In genomic region chr6:13419422-13419821, GRCh38 we compare ENCODE assay signal across 19 cellular contexts.
DNase-seq lines count a peak whose midpoint lies in the region; ATAC-seq and TF ChIP-seq lines count a peak whose summit lies in the region.
"Had no signal": no experiment of that assay in that cellular context is flagged by ENCODE, and none has a peak within 500 bp of the region (broad histone marks: within the 10 kb centered on the region; RNA-seq: fewer than 3 reads in every experiment).

No MANE protein-coding gene starts in this region.

- no peak overlapping the region; the same call in 2 of the 3 replicates for H3K4me3 Mint-ChIP-seq in GM23338
- peak overlapping the region; percentile 18 for H3K4me3 Mint-ChIP-seq in activated naive CD8-positive, alpha-beta T cell treated with anti-CD3 and anti-CD28 coated beads, Interleukin-2, amount 10 ng/mL, durations not matched to agents 7 days and 5 days
- peak overlapping the region; percentile 57 for H3K4me3 Mint-ChIP-seq in memory B cell
- H3K4me3 Mint-ChIP-seq: activated CD4-positive, alpha-beta memory T cell treated with anti-CD3 and anti-CD28 coated beads for 36 hours; activated naive CD4-positive, alpha-beta T cell treated with anti-CD3 and anti-CD28 coated beads for 36 hours had no signal

- H3K27me3 ChIP-seq in GM23338 (ENCODE audit: insufficient read depth) = no peaks in the 10 kb centered on the region
- no peaks in the 10 kb centered on the region for H3K27me3 ChIP-seq in stomach smooth muscle (ENCODE audit: control insufficient read depth in 1 of 2, insufficient read depth in 2 of 2, low read length in 2 of 2)
- H3K27me3 ChIP-seq: pancreas, sigmoid colon, transverse colon had no signal

- no peaks in the 10 kb centered on the region for H3K79me2 ChIP-seq in GM23338 (replicated peaks; ENCODE audit: insufficient read depth)

- H4K20me1 ChIP-seq in GM23338 (replicated peaks; ENCODE audit: insufficient read depth) = no peaks in the 10 kb centered on the region

- no peak for ATAC-seq in GM23338
- ATAC-seq in activated naive CD8-positive, alpha-beta T cell treated with anti-CD3 and anti-CD28 coated beads, Interleukin-2, amount 10 ng/mL, durations not matched to agents 7 days and 5 days (ENCODE audit: low read depth) = no peak
- ATAC-seq in memory B cell (ENCODE audit: low read depth) = no peak
- no peak for ATAC-seq in esophagus mucosa
- ATAC-seq: lower lobe of right lung, SK-N-SH treated with all-trans-retinoic acid at 6 μM for 48 hours had no signal

- H3K36me3 Mint-ChIP-seq in GM23338 (ENCODE audit: low read depth) (peaks cover 15% of the 10 kb centered on the region), memory B cell (peaks cover 10% of the 10 kb centered on the region)
- peaks cover 8% of the 10 kb centered on the region for H3K36me3 Mint-ChIP-seq in activated naive CD8-positive, alpha-beta T cell treated with anti-CD3 and anti-CD28 coated beads, Interleukin-2, amount 10 ng/mL, durations not matched to agents 7 days and 5 days
- H3K36me3 Mint-ChIP-seq: activated CD4-positive, alpha-beta memory T cell treated with anti-CD3 and anti-CD28 coated beads for 36 hours had no signal

- peaks cover 11% of the 10 kb centered on the region for H3K27me3 Mint-ChIP-seq in GM23338 (ENCODE audit: insufficient read depth, low read depth, poor library complexity)
- H3K27me3 Mint-ChIP-seq in activated naive CD8-positive, alpha-beta T cell treated with anti-CD3 and anti-CD28 coated beads, Interleukin-2, amount 10 ng/mL, durations not matched to agents 7 days and 5 days = peaks cover 2% of the 10 kb centered on the region
- no peaks in the 10 kb centered on the region for H3K27me3 Mint-ChIP-seq in memory B cell
- H3K27me3 Mint-ChIP-seq: activated CD4-positive, alpha-beta memory T cell treated with anti-CD3 and anti-CD28 coated beads for 36 hours had no signal

- peaks cover 7% of the 10 kb centered on the region; the same call in 1 of the 2 replicates for H3F3A ChIP-seq in GM23338 (replicated peaks; ENCODE audit: low read depth)

- H3K9me3 ChIP-seq in stomach smooth muscle (ENCODE audit: control insufficient read depth in 2 of 2, low read length in 2 of 2) = no peaks in the 10 kb centered on the region
- H3K9me3 ChIP-seq: lower lobe of right lung, pancreas, sigmoid colon, transverse colon had no signal

- H2AFZ ChIP-seq in GM23338 = no peak overlapping the region

- POLR2A ChIA-PET in activated naive CD8-positive, alpha-beta T cell treated with anti-CD3 and anti-CD28 coated beads, Interleukin-2, amount 10 ng/mL, durations not matched to agents 7 days and 5 days (lab: Charles Lee) = no interaction called here

- peaks cover 70% of the 10 kb centered on the region for H3K4me1 Mint-ChIP-seq in GM23338
- H3K4me1 Mint-ChIP-seq in activated naive CD8-positive, alpha-beta T cell treated with anti-CD3 and anti-CD28 coated beads, Interleukin-2, amount 10 ng/mL, durations not matched to agents 7 days and 5 days = peaks cover 17% of the 10 kb centered on the region
- peaks cover 21% of the 10 kb centered on the region for H3K4me1 Mint-ChIP-seq in memory B cell

- H3K4me2 ChIP-seq in GM23338 = no peak overlapping the region

- no peak overlapping the region for H3K27ac ChIP-seq in GM23338 (ENCODE audit: low read depth)
- peak overlapping the region; percentile 91 for H3K27ac ChIP-seq in stomach smooth muscle (ENCODE audit: low read length)

- peaks cover 29% of the 10 kb centered on the region for H3K4me1 ChIP-seq in GM23338 (ENCODE audit: insufficient read depth)
- peaks cover 83% of the 10 kb centered on the region for H3K4me1 ChIP-seq in stomach smooth muscle (ENCODE audit: control insufficient read depth, insufficient read depth, low read length)

- no peak overlapping the region for H3K4me3 ChIP-seq in GM23338
- peak overlapping the region in 1 of 2 donors; percentile 22 for H3K4me3 ChIP-seq in stomach smooth muscle (ENCODE audit: low read length in 2 of 2)
- H3K4me3 ChIP-seq: lower lobe of right lung, pancreas, sigmoid colon, transverse colon had no signal

- DNase-seq in GM23338 (ENCODE audit: low spot score) (no peak), memory B cell (ENCODE audit: low spot score in 2 of 2) (no peak), NOMO-1 (lab: John Stamatoyannopoulos, UW; ENCODE audit: unreplicated experiment in 2 of 2) (no peak), GM19238 (ENCODE audit: insufficient read length, low spot score) (no peak)
- no peak for DNase-seq in activated naive CD8-positive, alpha-beta T cell treated with anti-CD3 and anti-CD28 coated beads, Interleukin-2, amount 10 ng/mL, durations not matched to agents 7 days and 5 days
- DNase-seq: activated CD4-positive, alpha-beta memory T cell treated with anti-CD3 and anti-CD28 coated beads for 36 hours; activated CD4-positive, CD25-positive, alpha-beta regulatory T cell; activated naive CD4-positive, alpha-beta T cell treated with anti-CD3 and anti-CD28 coated beads for 36 hours; Calu3; lower lobe of right lung; NCI-H1105 treated with DMSO at 0.1 percent for 48 hours; NCI-H2081; sigmoid colon; T-helper 9 cell; transverse colon had no signal

- no peak overlapping the region for H3K9ac ChIP-seq in stomach smooth muscle (ENCODE audit: low read length in 2 of 2)

- no peaks in the 10 kb centered on the region; the same call in 1 of the 2 replicates for H3K9me2 ChIP-seq in GM23338 (ENCODE audit: insufficient read depth)

- H3K9me3 Mint-ChIP-seq in GM23338 (no peaks in the 10 kb centered on the region), memory B cell (peaks cover 1% of the 10 kb centered on the region)
- peaks cover 4% of the 10 kb centered on the region for H3K9me3 Mint-ChIP-seq in activated naive CD8-positive, alpha-beta T cell treated with anti-CD3 and anti-CD28 coated beads, Interleukin-2, amount 10 ng/mL, durations not matched to agents 7 days and 5 days
- H3K9me3 Mint-ChIP-seq: activated CD4-positive, alpha-beta memory T cell treated with anti-CD3 and anti-CD28 coated beads for 36 hours had no signal

- peak overlapping the region; percentile 56; the same call in 1 of the 2 replicates for H3K27ac Mint-ChIP-seq in GM23338
- no peak overlapping the region for H3K27ac Mint-ChIP-seq in activated naive CD8-positive, alpha-beta T cell treated with anti-CD3 and anti-CD28 coated beads, Interleukin-2, amount 10 ng/mL, durations not matched to agents 7 days and 5 days
- peak overlapping the region; percentile 2 for H3K27ac Mint-ChIP-seq in memory B cell
- H3K27ac Mint-ChIP-seq: activated CD4-positive, alpha-beta memory T cell treated with anti-CD3 and anti-CD28 coated beads for 36 hours; activated naive CD4-positive, alpha-beta T cell treated with anti-CD3 and anti-CD28 coated beads for 36 hours had no signal

- H3K36me3 ChIP-seq in GM23338 (ENCODE audit: insufficient read depth) (no peaks in the 10 kb centered on the region), stomach smooth muscle (ENCODE audit: control insufficient read depth in 2 of 2, insufficient read depth in 2 of 2, low read length in 2 of 2) (no peaks in the 10 kb centered on the region)
- H3K36me3 ChIP-seq: lower lobe of right lung, pancreas, sigmoid colon, transverse colon had no signal

- TF ChIP-seq CTCF in GM23338 (conservative IDR thresholded peaks at IDR 0.05; ENCODE audit: low read depth in 2 of 2) = no peak

TF ChIP-seq in GM23338, 12 proteins besides CTCF, POLR2A, EP300 and RAD21 (continues in another document):
- no peak for TF ChIP-seq ETS1 (IDR thresholded peaks at IDR 0.05)
- TF ChIP-seq CREB1 (CRISPR knock-in tag; IDR thresholded peaks at IDR 0.05; ENCODE audit: low read depth) = no peak
- TF ChIP-seq JUNB (IDR thresholded peaks at IDR 0.05; ENCODE audit: unreplicated experiment) = no peak
- TF ChIP-seq NANOG (IDR thresholded peaks at IDR 0.05; ENCODE audit: borderline replicate concordance) = no peak
- TF ChIP-seq EZH2phosphoT487 (IDR thresholded peaks at IDR 0.05; ENCODE audit: unreplicated experiment) = no peak
- no peak for TF ChIP-seq POLR2AphosphoS5 (IDR thresholded peaks at IDR 0.05; ENCODE audit: low read depth)
